8 cellular contexts compared by ENCODE assay signal in genomic region chr11:45859661-45860140, GRCh38. TPM values are rescaled to one million over a fixed set of nuclear protein-coding genes. Genes with fewer than 3 reads are reported as not detected.
A peak's percentile ranks its signal among the peaks of the same experiment; 100 is the strongest.
DNase-seq lines count a peak whose midpoint lies in the region; ATAC-seq, FAIRE-seq and TF ChIP-seq lines count a peak whose summit lies in the region.

No MANE protein-coding gene starts in this region.

- no peaks in the 10 kb centered on the region for H3K4me1 Mint-ChIP-seq in activated CD8-positive, alpha-beta memory T cell treated with anti-CD3 and anti-CD28 coated beads, Interleukin-2, amount 10 ng/mL, durations not matched to agents 7 days and 5 days
- no peaks in the 10 kb centered on the region for H3K4me1 Mint-ChIP-seq in activated CD4-positive, alpha-beta T cell treated with anti-CD3 and anti-CD28 coated beads for 36 hours

- intact Hi-C loops in pancreas (cut with DNase I) = loop anchor here in 1 of 3 donors (10.0 kb wide), 1 partner anchor 55 kb away; the partner anchor contains the start of gene PEX16
- intact Hi-C loops in activated CD4-positive, alpha-beta T cell treated with anti-CD3 and anti-CD28 coated beads for 36 hours (cut with DNase I, micrococcal nuclease) = no loop called here

- H3K9me3 ChIP-seq in pancreas = no peaks in the 10 kb centered on the region

- no peak overlapping the region for H3K27ac Mint-ChIP-seq in activated CD8-positive, alpha-beta memory T cell treated with anti-CD3 and anti-CD28 coated beads, Interleukin-2, amount 10 ng/mL, durations not matched to agents 7 days and 5 days
- no peak overlapping the region for H3K27ac Mint-ChIP-seq in activated CD4-positive, alpha-beta T cell treated with anti-CD3 and anti-CD28 coated beads for 36 hours

- no peak overlapping the region for H3K4me3 ChIP-seq in pancreas

- ATAC-seq in SK-N-SH treated with all-trans-retinoic acid at 6 μM for 48 hours = peak; percentile 77
- peak; percentile 79 to 89 (median 85) for ATAC-seq in pancreas
- ATAC-seq in HG03159 (IDR thresholded peaks at IDR 0.05; ENCODE audit: unreplicated experiment) = no peak
- no peak for ATAC-seq in activated CD8-positive, alpha-beta memory T cell treated with anti-CD3 and anti-CD28 coated beads, Interleukin-2, amount 10 ng/mL, durations not matched to agents 7 days and 5 days
- no peak for ATAC-seq in activated CD4-positive, alpha-beta T cell treated with anti-CD3 and anti-CD28 coated beads for 36 hours

- no peaks in the 10 kb centered on the region for H3K9me3 Mint-ChIP-seq in activated CD8-positive, alpha-beta memory T cell treated with anti-CD3 and anti-CD28 coated beads, Interleukin-2, amount 10 ng/mL, durations not matched to agents 7 days and 5 days (ENCODE audit: low read depth)
- no peaks in the 10 kb centered on the region for H3K9me3 Mint-ChIP-seq in activated CD4-positive, alpha-beta T cell treated with anti-CD3 and anti-CD28 coated beads for 36 hours (ENCODE audit: low read depth)

- no peaks in the 10 kb centered on the region for H3K27me3 ChIP-seq in pancreas

- TF ChIP-seq CTCF in pancreas (IDR thresholded peaks at IDR 0.05) = no peak

- DNase-seq in EL = peak; percentile 96
- DNase-seq in frontal cortex (ENCODE audit: low spot score in 2 of 2) = peak; percentile 54 to 79
- DNase-seq in pancreas = peak; percentile 92 to 98 (median 94)
- no peak for DNase-seq in activated CD8-positive, alpha-beta memory T cell treated with anti-CD3 and anti-CD28 coated beads, Interleukin-2, amount 10 ng/mL, durations not matched to agents 7 days and 5 days
- DNase-seq in SW480 (ENCODE audit: low spot score) = no peak
- no peak for DNase-seq in activated CD4-positive, alpha-beta T cell treated with anti-CD3 and anti-CD28 coated beads for 36 hours

- POLR2A ChIA-PET in activated CD4-positive, alpha-beta T cell treated with anti-CD3 and anti-CD28 coated beads for 36 hours (lab: Charles Lee) = no interaction called here

- 15 to 19% methylated on average over 12 of the region's 12 CpGs for WGBS in pancreas, 2 donors

- CTCF ChIA-PET in activated CD8-positive, alpha-beta memory T cell treated with anti-CD3 and anti-CD28 coated beads, Interleukin-2, amount 10 ng/mL, durations not matched to agents 7 days and 5 days (lab: Charles Lee) = no interaction called here
- CTCF ChIA-PET in activated CD4-positive, alpha-beta T cell treated with anti-CD3 and anti-CD28 coated beads for 36 hours (lab: Charles Lee) = interaction anchor here (1.1 kb wide), 1 partner anchor 13 kb away, joined by 4 read pairs; no protein-coding TSS in a partner anchor

- H3K27me3 Mint-ChIP-seq in activated CD8-positive, alpha-beta memory T cell treated with anti-CD3 and anti-CD28 coated beads, Interleukin-2, amount 10 ng/mL, durations not matched to agents 7 days and 5 days = no peaks in the 10 kb centered on the region
- no peaks in the 10 kb centered on the region for H3K27me3 Mint-ChIP-seq in activated CD4-positive, alpha-beta T cell treated with anti-CD3 and anti-CD28 coated beads for 36 hours

- peaks cover 12% of the 10 kb centered on the region for H3K36me3 Mint-ChIP-seq in activated CD8-positive, alpha-beta memory T cell treated with anti-CD3 and anti-CD28 coated beads, Interleukin-2, amount 10 ng/mL, durations not matched to agents 7 days and 5 days
- H3K36me3 Mint-ChIP-seq in activated CD4-positive, alpha-beta T cell treated with anti-CD3 and anti-CD28 coated beads for 36 hours (ENCODE audit: low read depth) = peaks cover 19% of the 10 kb centered on the region

- peak overlapping the region; percentile 68 to 85 (median 75) for H3K27ac ChIP-seq in pancreas

- H3K4me3 Mint-ChIP-seq in activated CD8-positive, alpha-beta memory T cell treated with anti-CD3 and anti-CD28 coated beads, Interleukin-2, amount 10 ng/mL, durations not matched to agents 7 days and 5 days = no peak overlapping the region
- no peak overlapping the region for H3K4me3 Mint-ChIP-seq in activated CD4-positive, alpha-beta T cell treated with anti-CD3 and anti-CD28 coated beads for 36 hours

- FAIRE-seq in frontal cortex (lab: Jason Lieb, UNC) (no peak), pancreas (lab: Jason Lieb, UNC) (peak; percentile 47)

- peaks cover 0 to 42% (median 17%) of the 10 kb centered on the region in 3 donors for H3K36me3 ChIP-seq in pancreas

- H3K4me1 ChIP-seq in pancreas = peaks cover 34 to 49% (median 36%) of the 10 kb centered on the region in 3 donors

TF ChIP-seq in SK-N-SH treated with all-trans-retinoic acid at 6 μM for 48 hours, 23 proteins besides CTCF, POLR2A, EP300 and RAD21 (continues in another document):
- TF ChIP-seq PPARA (CRISPR knock-in tag; IDR thresholded peaks at IDR 0.05; ENCODE audit: borderline replicate concordance) = no peak
- peak; percentile 38; the same call in 1 of the 2 replicates for TF ChIP-seq TCF4 (CRISPR knock-in tag; IDR thresholded peaks at IDR 0.05; ENCODE audit: borderline replicate concordance)
- no peak for TF ChIP-seq RARB (CRISPR knock-in tag; IDR thresholded peaks at IDR 0.05)
- no peak for TF ChIP-seq ZC3H10 (CRISPR knock-in tag; IDR thresholded peaks at IDR 0.05)
- TF ChIP-seq ZFP30 (CRISPR knock-in tag; IDR thresholded peaks at IDR 0.05) = no peak
- no peak for TF ChIP-seq CREB5 (CRISPR knock-in tag; IDR thresholded peaks at IDR 0.05; ENCODE audit: low read depth)
- TF ChIP-seq ZNF70 (CRISPR knock-in tag; IDR thresholded peaks at IDR 0.05) = no peak
- no peak for TF ChIP-seq PATZ1 (CRISPR knock-in tag; IDR thresholded peaks at IDR 0.05; ENCODE audit: borderline replicate concordance)
- no peak for TF ChIP-seq ZNF8 (CRISPR knock-in tag; IDR thresholded peaks at IDR 0.05)
- no peak for TF ChIP-seq TOX (CRISPR knock-in tag; IDR thresholded peaks at IDR 0.05; ENCODE audit: borderline replicate concordance)
- 0 out of 2 replicates have a peak, but pooled peaks have one; percentile 54 for TF ChIP-seq SNAI2 (CRISPR knock-in tag; IDR thresholded peaks at IDR 0.05)
- TF ChIP-seq ISL1 (CRISPR knock-in tag; IDR thresholded peaks at IDR 0.05) = no peak
- TF ChIP-seq CSDC2 (CRISPR knock-in tag; IDR thresholded peaks at IDR 0.05) = no peak

RNA-seq across cellular contexts. Expression of gene CRY2, which starts 12.4 kb away (rescaled TPM):
- total RNA-seq in frontal cortex = 40.4 TPM
- total RNA-seq in pancreas = 10 to 100 TPM; 15.3 to 29.4 (median 20.7) TPM
- 10 to 100 TPM; 16.0 to 28.5 TPM for polyA plus RNA-seq in pancreas
- total RNA-seq in activated CD8-positive, alpha-beta memory T cell treated with anti-CD3 and anti-CD28 coated beads, Interleukin-2, amount 10 ng/mL, durations not matched to agents 7 days and 5 days = 10 to 100 TPM; 22.5 to 23.3 TPM
- total RNA-seq in activated CD4-positive, alpha-beta T cell treated with anti-CD3 and anti-CD28 coated beads for 36 hours = 10 to 100 TPM; 13.1 to 14.1 TPM

RNA-seq across cellular contexts. Expression of gene MAPK8IP1, which starts 25.8 kb away (rescaled TPM):
- total RNA-seq in frontal cortex (88.9 TPM), pancreas (10 to 100 TPM; 21.3 to 49.7 (median 40.6) TPM)
- 10 to 100 TPM; 22.5 to 31.6 TPM for polyA plus RNA-seq in pancreas
- total RNA-seq in activated CD8-positive, alpha-beta memory T cell treated with anti-CD3 and anti-CD28 coated beads, Interleukin-2, amount 10 ng/mL, durations not matched to agents 7 days and 5 days = under 1 TPM; 0.42 to 0.73 TPM
- under 1 TPM; 0.37 to 0.39 TPM for total RNA-seq in activated CD4-positive, alpha-beta T cell treated with anti-CD3 and anti-CD28 coated beads for 36 hours

RNA-seq across cellular contexts. Expression of gene FREY1, which starts 47.4 kb away (rescaled TPM):
- total RNA-seq in frontal cortex (1.2 TPM), pancreas (under 1 TPM in 5 of 6 donors, not detected in 1; 0.28 to 0.66 (median 0.40) TPM)
- 1 to 10 TPM in 1 of 2 donors, under 1 TPM in 1; 0.12 to 1.3 TPM for polyA plus RNA-seq in pancreas
- 1 to 10 TPM in 1 of 2 experiments, under 1 TPM in 1; 0.93 to 1.5 TPM for total RNA-seq in activated CD8-positive, alpha-beta memory T cell treated with anti-CD3 and anti-CD28 coated beads, Interleukin-2, amount 10 ng/mL, durations not matched to agents 7 days and 5 days
- 1 to 10 TPM; 1.0 to 1.5 TPM for total RNA-seq in activated CD4-positive, alpha-beta T cell treated with anti-CD3 and anti-CD28 coated beads for 36 hours

RNA-seq across cellular contexts. Expression of gene SLC35C1, which starts 54.8 kb away (rescaled TPM):
- total RNA-seq in frontal cortex = 3.7 TPM
- 10 to 100 TPM in 2 of 6 donors, 1 to 10 TPM in 4; 5.4 to 14.2 (median 7.9) TPM for total RNA-seq in pancreas
- 1 to 10 TPM; 6.3 to 7.6 TPM for polyA plus RNA-seq in pancreas
- 10 to 100 TPM; 15.2 to 15.7 TPM for total RNA-seq in activated CD8-positive, alpha-beta memory T cell treated with anti-CD3 and anti-CD28 coated beads, Interleukin-2, amount 10 ng/mL, durations not matched to agents 7 days and 5 days
- total RNA-seq in activated CD4-positive, alpha-beta T cell treated with anti-CD3 and anti-CD28 coated beads for 36 hours = 1 to 10 TPM; 9.6 to 9.8 TPM

RNA-seq across cellular contexts. Expression of gene PEX16, which starts 58.0 kb away (rescaled TPM):
- total RNA-seq in frontal cortex (25.3 TPM), pancreas (10 to 100 TPM; 18.6 to 26.8 (median 23.6) TPM)
- 10 to 100 TPM; 39.2 to 44.3 TPM for polyA plus RNA-seq in pancreas
- total RNA-seq in activated CD8-positive, alpha-beta memory T cell treated with anti-CD3 and anti-CD28 coated beads, Interleukin-2, amount 10 ng/mL, durations not matched to agents 7 days and 5 days = 10 to 100 TPM; 45.9 to 53.9 TPM
- 10 to 100 TPM; 28.1 to 33.4 TPM for total RNA-seq in activated CD4-positive, alpha-beta T cell treated with anti-CD3 and anti-CD28 coated beads for 36 hours

Comparison
In these comparisons a context has a peak if more than half of its experiments do, and no peak if none do; other contexts are left out.
1. DNase-seq: peak in EL (single experiment), frontal cortex (2 of 2) and pancreas (6 of 6); none in activated CD8-positive, alpha-beta memory T cell treated with anti-CD3 and anti-CD28 coated beads, Interleukin-2, amount 10 ng/mL, durations not matched to agents 7 days and 5 days (single experiment), SW480 (single experiment) and activated CD4-positive, alpha-beta T cell treated with anti-CD3 and anti-CD28 coated beads for 36 hours (single experiment).
2. ATAC-seq: peak in SK-N-SH treated with all-trans-retinoic acid at 6 μM for 48 hours (single experiment) and pancreas (4 of 4); none in HG03159 (single experiment), activated CD8-positive, alpha-beta memory T cell treated with anti-CD3 and anti-CD28 coated beads, Interleukin-2, amount 10 ng/mL, durations not matched to agents 7 days and 5 days (single experiment) and activated CD4-positive, alpha-beta T cell treated with anti-CD3 and anti-CD28 coated beads for 36 hours (single experiment).
3. RNA of gene MAPK8IP1, which starts 25.8 kb away (total RNA-seq): 88.9 TPM in frontal cortex (single experiment) and 21.3 to 49.7 TPM in pancreas; 0.42 to 0.73 TPM in activated CD8-positive, alpha-beta memory T cell treated with anti-CD3 and anti-CD28 coated beads, Interleukin-2, amount 10 ng/mL, durations not matched to agents 7 days and 5 days and 0.37 to 0.39 TPM in activated CD4-positive, alpha-beta T cell treated with anti-CD3 and anti-CD28 coated beads for 36 hours; every median in the first group is over 10 times any median in the second.